In the genomic region with DNA sequence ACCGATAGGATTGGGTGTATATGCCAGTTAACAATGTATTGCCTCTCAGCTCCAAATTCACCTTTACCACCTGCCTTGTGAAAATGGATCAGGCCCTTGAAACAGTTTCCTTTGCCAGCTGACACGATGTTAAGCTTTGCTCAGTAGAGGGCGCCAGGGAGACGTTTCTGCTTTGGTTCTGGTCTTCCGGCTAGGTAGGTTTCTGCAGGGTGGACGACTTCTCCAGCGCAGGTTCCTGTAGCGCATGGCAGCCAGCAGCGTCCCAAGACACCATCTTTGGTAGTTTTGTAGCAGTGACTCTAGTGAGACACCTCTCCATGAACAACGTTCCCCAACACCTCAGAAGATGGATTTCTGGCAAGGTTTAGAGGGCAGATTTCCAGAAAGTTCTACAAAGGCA, we compare ENCODE assay signal across 9 cellular contexts. TPM values are rescaled to one million over a fixed set of nuclear protein-coding genes. Genes with fewer than 3 reads are reported as not detected.
A peak's percentile ranks its signal among the peaks of the same experiment; 100 is the strongest.
DNase-seq lines count a peak whose midpoint lies in the region; ATAC-seq, FAIRE-seq and TF ChIP-seq lines count a peak whose summit lies in the region.
"Had no signal": no experiment of that assay in that cellular context is flagged by ENCODE, and none has a peak within 500 bp of the region (broad histone marks: within the 10 kb centered on the region; RNA-seq: fewer than 3 reads in every experiment).

No MANE protein-coding gene starts in this region.

- no peaks in the 10 kb centered on the region for H3K27me3 ChIP-seq in Karpas-422 (ENCODE audit: low read length)
- no peaks in the 10 kb centered on the region for H3K27me3 ChIP-seq in bronchial epithelial cell (ENCODE audit: control insufficient read depth, insufficient read depth, low read length)

- no peaks in the 10 kb centered on the region for H4K20me1 ChIP-seq in Karpas-422 (ENCODE audit: insufficient read depth, low read depth, low read length)

- H3K36me3 Mint-ChIP-seq in activated T-cell treated with anti-CD3 and anti-CD28 coated beads, Interleukin-2, amount 50 U/mL, for 4 hours (ENCODE audit: insufficient read depth), result no peaks in the 10 kb centered on the region
- no peaks in the 10 kb centered on the region for H3K36me3 Mint-ChIP-seq in T-helper 17 cell (ENCODE audit: low read depth)

- H3K79me2 ChIP-seq in Karpas-422 (ENCODE audit: low read length), result no peaks in the 10 kb centered on the region

- H2AFZ ChIP-seq in Karpas-422 (ENCODE audit: low read length), result no peak overlapping the region

- H3K9me2 ChIP-seq in Karpas-422 (replicated peaks; ENCODE audit: insufficient read depth, low read length), result no peaks in the 10 kb centered on the region

- TF ChIP-seq CTCF in bronchial epithelial cell (IDR thresholded peaks at IDR 0.05; ENCODE audit: insufficient read depth, low read length, severe bottlenecking), result peak; percentile 28

- H3K4me1 Mint-ChIP-seq in activated T-cell treated with anti-CD3 and anti-CD28 coated beads, Interleukin-2, amount 50 U/mL, for 4 hours (ENCODE audit: low read depth), result no peaks in the 10 kb centered on the region
- H3K4me1 Mint-ChIP-seq in T-helper 17 cell, result peaks cover 2% of the 10 kb centered on the region

- H3K9me3 ChIP-seq in Karpas-422 (ENCODE audit: low read length) (no peaks in the 10 kb centered on the region), T-helper 17 cell (ENCODE audit: control insufficient read depth, low read length, poor library complexity, severe bottlenecking) (no peaks in the 10 kb centered on the region)

- FAIRE-seq in bronchial epithelial cell (lab: Jason Lieb, UNC), result no peak

- no peak overlapping the region for H3K4me3 Mint-ChIP-seq in activated T-cell treated with anti-CD3 and anti-CD28 coated beads, Interleukin-2, amount 50 U/mL, for 4 hours
- H3K4me3 Mint-ChIP-seq in T-helper 17 cell, result no peak overlapping the region

- H3K4me3 ChIP-seq in Karpas-422 (ENCODE audit: low read length) (no peak overlapping the region), bronchial epithelial cell (ENCODE audit: low read depth, low read length) (no peak overlapping the region)
- H3K4me3 ChIP-seq: skin epidermis had no signal

- H3K9me3 Mint-ChIP-seq in activated T-cell treated with anti-CD3 and anti-CD28 coated beads, Interleukin-2, amount 50 U/mL, for 4 hours, result no peaks in the 10 kb centered on the region

- no peak overlapping the region for H3K27ac Mint-ChIP-seq in T-helper 17 cell

- H3K9ac ChIP-seq in Karpas-422 (ENCODE audit: low read length), result no peak overlapping the region

- no peak overlapping the region for H3K27ac ChIP-seq in Karpas-422 (ENCODE audit: low read length)
- H3K27ac ChIP-seq: skin epidermis had no signal

- intact Hi-C loops in left cardiac atrium (cut with DNase I), result no loop called here

- peak; percentile 49 to 52 for DNase-seq in activated T-cell treated with anti-CD3 and anti-CD28 coated beads, Interleukin-2, amount 50 U/mL, for 48 hours
- DNase-seq in activated T-cell treated with anti-CD3 and anti-CD28 coated beads, Interleukin-2, amount 50 U/mL, for 4 hours, result no peak
- DNase-seq in Karpas-422, result peak; percentile 74
- DNase-seq in bronchial epithelial cell (ENCODE audit: low read depth), result no peak
- DNase-seq in stimulated activated CD4-positive, alpha-beta T cell treated with anti-CD3 and anti-CD28 coated beads, Interleukin-2, amount 100 ng/mL, for 48 hours, result peak; percentile 23 to 36
- no peak for DNase-seq in left cardiac atrium
- no peak for DNase-seq in T-helper 17 cell
- no peak for DNase-seq in NCI-H510A treated with DMSO at 0.1 percent for 48 hours (lab: John Stamatoyannopoulos, UW)

- no peaks in the 10 kb centered on the region for H3K36me3 ChIP-seq in Karpas-422 (ENCODE audit: insufficient read depth, low read length)
- H3K36me3 ChIP-seq in bronchial epithelial cell (ENCODE audit: control insufficient read depth, insufficient read depth, low read length), result no peaks in the 10 kb centered on the region

- no peak overlapping the region for H3K4me2 ChIP-seq in Karpas-422 (ENCODE audit: low read depth, low read length, poor library complexity, severe bottlenecking)

- ATAC-seq in activated T-cell treated with anti-CD3 and anti-CD28 coated beads, Interleukin-2, amount 50 U/mL, for 4 hours, result no peak
- no peak for ATAC-seq in left cardiac atrium
- ATAC-seq in T-helper 17 cell, result no peak

- no peaks in the 10 kb centered on the region for H3K4me1 ChIP-seq in Karpas-422 (ENCODE audit: low read length)

- H3K27me3 Mint-ChIP-seq in activated T-cell treated with anti-CD3 and anti-CD28 coated beads, Interleukin-2, amount 50 U/mL, for 4 hours (ENCODE audit: low read depth), result peaks cover 3% of the 10 kb centered on the region
- H3K27me3 Mint-ChIP-seq in T-helper 17 cell, result peaks cover 20% of the 10 kb centered on the region

RNA-seq across cellular contexts. Expression of a gene that starts 24.0 kb away (rescaled TPM):
- 1 to 10 TPM; 1.2 to 1.6 (median 1.3) TPM for total RNA-seq in activated T-cell treated with anti-CD3 and anti-CD28 coated beads, Interleukin-2, amount 50 U/mL, for 4 hours
- 0.52 TPM in 1 of 2 replicates, not detected in the other for total RNA-seq in Karpas-422 (2014; rRNA removed; shearing (Covaris generic); ENCODE audit: low replicate concordance)
- 0.38 TPM in 1 of 2 replicates, not detected in the other for total RNA-seq in bronchial epithelial cell
- total RNA-seq in left cardiac atrium, result 1 to 10 TPM; 1.1 to 2.7 TPM
- 1 to 10 TPM; 3.8 to 4.0 TPM for total RNA-seq in T-helper 17 cell

RNA-seq across cellular contexts. Expression of a gene that starts 32.2 kb away (rescaled TPM):
- total RNA-seq in activated T-cell treated with anti-CD3 and anti-CD28 coated beads, Interleukin-2, amount 50 U/mL, for 4 hours, result 10 to 100 TPM; 67.6 to 71.3 (median 70.0) TPM
- total RNA-seq in Karpas-422 (2014; rRNA removed; shearing (Covaris generic); ENCODE audit: low replicate concordance), result 10.1 and 12.7 TPM in 2 replicates
- 6.8 and 9.2 TPM in 2 replicates for total RNA-seq in bronchial epithelial cell
- 10 to 100 TPM; 21.2 to 25.5 TPM for total RNA-seq in left cardiac atrium
- total RNA-seq in T-helper 17 cell, result 10 to 100 TPM; 61.3 to 65.6 TPM

Comparison
In these comparisons a context has a peak if more than half of its experiments do, and no peak if none do; other contexts are left out.
1. DNase-seq: peak in activated T-cell treated with anti-CD3 and anti-CD28 coated beads, Interleukin-2, amount 50 U/mL, for 48 hours (2 of 2), Karpas-422 (single experiment) and stimulated activated CD4-positive, alpha-beta T cell treated with anti-CD3 and anti-CD28 coated beads, Interleukin-2, amount 100 ng/mL, for 48 hours (2 of 2); none in activated T-cell treated with anti-CD3 and anti-CD28 coated beads, Interleukin-2, amount 50 U/mL, for 4 hours (single experiment), bronchial epithelial cell (single experiment), left cardiac atrium (single experiment), T-helper 17 cell (0 of 3) and NCI-H510A treated with DMSO at 0.1 percent for 48 hours (single experiment).